In the genomic region with DNA sequence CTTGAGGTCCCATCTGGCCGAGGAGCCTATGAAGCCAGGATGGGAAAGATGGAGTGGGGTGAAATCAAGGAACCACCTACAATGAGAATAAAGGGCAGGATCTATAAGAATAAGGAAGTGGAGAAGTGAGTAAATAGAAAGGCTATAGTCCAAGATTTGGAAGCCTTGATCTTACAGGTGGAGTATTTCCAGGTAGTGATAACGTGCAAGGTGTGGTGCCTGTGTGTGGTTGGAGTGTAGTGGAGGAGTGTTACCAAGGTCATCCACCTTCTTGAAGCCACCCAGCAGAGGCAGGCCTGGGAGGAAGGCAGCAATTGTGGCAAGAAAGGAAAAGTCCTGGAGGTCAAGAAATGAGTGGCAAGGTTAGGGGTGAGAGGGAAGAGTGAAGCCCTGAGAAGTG, we compare ENCODE assay signal across 25 cellular contexts.
DNase-seq lines count a peak whose midpoint lies in the region; ATAC-seq, FAIRE-seq and TF ChIP-seq lines count a peak whose summit lies in the region.
"Had no signal": no experiment of that assay in that cellular context is flagged by ENCODE, and none has a peak within 500 bp of the region (broad histone marks: within the 10 kb centered on the region; RNA-seq: fewer than 3 reads in every experiment).

No MANE protein-coding gene starts in this region.

- peaks cover 8% of the 10 kb centered on the region for H3K9me3 Mint-ChIP-seq in activated naive CD4-positive, alpha-beta T cell treated with anti-CD3 and anti-CD28 coated beads, Interleukin-2, amount 50 U/mL, for 24 hours
- H3K9me3 Mint-ChIP-seq in activated naive CD4-positive, alpha-beta T cell treated with anti-CD3 and anti-CD28 coated beads, Interleukin-2, amount 10 ng/mL, durations not matched to agents 7 days and 5 days: no peaks in the 10 kb centered on the region
- H3K9me3 Mint-ChIP-seq: neural crest cell had no signal

- no peak overlapping the region for H3K27ac ChIP-seq in GM12878 (ENCODE audit: control insufficient read depth, insufficient read depth)
- H3K27ac ChIP-seq: heart right ventricle, lower lobe of right lung, psoas muscle had no signal

- H3K27ac Mint-ChIP-seq in activated naive CD4-positive, alpha-beta T cell treated with anti-CD3 and anti-CD28 coated beads, Interleukin-2, amount 50 U/mL, for 24 hours: peak overlapping the region; percentile 27
- no peak overlapping the region for H3K27ac Mint-ChIP-seq in activated naive CD4-positive, alpha-beta T cell treated with anti-CD3 and anti-CD28 coated beads, Interleukin-2, amount 10 ng/mL, durations not matched to agents 7 days and 5 days

- H3K4me1 ChIP-seq in GM12878 (ENCODE audit: control insufficient read depth, insufficient read depth, low read length) (no peaks in the 10 kb centered on the region), mucosa of stomach (ENCODE audit: control insufficient read depth, insufficient read depth, low read length) (peaks cover 76% of the 10 kb centered on the region)
- H3K4me1 ChIP-seq: lower lobe of right lung, psoas muscle had no signal

- SMC1A ChIA-PET in GM12878 (lab: Charles Lee; ENCODE audit: uncharacterized antibody, unreplicated experiment): no interaction called here

- WGBS in GM12878 (ENCODE audit: insufficient coverage, insufficient replicate concordance, low lambda C conversion rate, missing lambda C conversion rate): 79% methylated on average over 2 of the region's 2 CpGs

- ATAC-seq in GM12878: no peak
- no peak for ATAC-seq in SK-N-SH treated with all-trans-retinoic acid at 6 μM for 48 hours
- ATAC-seq in GM21786 (IDR thresholded peaks at IDR 0.05; ENCODE audit: unreplicated experiment): no peak
- ATAC-seq: heart right ventricle, lower lobe of right lung, psoas muscle had no signal

- TF ChIP-seq EP300 in GM12878 (IDR thresholded peaks at IDR 0.05; ENCODE audit: borderline replicate concordance in 1 of 2, control insufficient read depth in 1 of 2, low read depth in 2 of 2, low read length in 2 of 2): no peak

- no peak overlapping the region for H2AFZ ChIP-seq in GM12878 (ENCODE audit: control insufficient read depth, low read depth, low read length)

- H3K4me2 ChIP-seq in GM12878 (ENCODE audit: control insufficient read depth, insufficient read depth): no peak overlapping the region
- H3K4me2 ChIP-seq: smooth muscle cell had no signal

- no peaks in the 10 kb centered on the region for H3K9me3 ChIP-seq in GM12878 (replicated peaks; ENCODE audit: control insufficient read depth, insufficient read depth, low read length)
- H3K9me3 ChIP-seq in mucosa of stomach (ENCODE audit: control insufficient read depth, low read length): no peaks in the 10 kb centered on the region
- H3K9me3 ChIP-seq: heart right ventricle, lower lobe of right lung, MG63, psoas muscle had no signal

- no peak for FAIRE-seq in GM12878 (lab: Jason Lieb, UNC)
- FAIRE-seq: GM18507 had no signal

- H3K36me3 ChIP-seq in GM12878 (ENCODE audit: control insufficient read depth in 2 of 2, insufficient read depth in 2 of 2, low read length in 1 of 2) (no peaks in the 10 kb centered on the region), mucosa of stomach (ENCODE audit: control insufficient read depth, insufficient read depth, low read length) (no peaks in the 10 kb centered on the region)
- H3K36me3 ChIP-seq: heart right ventricle, lower lobe of right lung, MG63 had no signal

- no peak for TF ChIP-seq POLR2A in GM12878 (IDR thresholded peaks at IDR 0.05; ENCODE audit: low read depth, low read length)

- CTCF ChIA-PET in activated naive CD4-positive, alpha-beta T cell treated with anti-CD3 and anti-CD28 coated beads, Interleukin-2, amount 10 ng/mL, durations not matched to agents 7 days and 5 days (lab: Charles Lee): no interaction called here
- CTCF ChIA-PET in GM12878 (lab: Yijun Ruan, JAX): no interaction called here

- no peaks in the 10 kb centered on the region for H4K20me1 ChIP-seq in GM12878 (ENCODE audit: control insufficient read depth, insufficient read depth)

- RAD21 ChIA-PET in GM12878 (lab: Charles Lee; ENCODE audit: unreplicated experiment): no interaction called here

- no peak for TF ChIP-seq RAD21 in GM12878 (IDR thresholded peaks at IDR 0.05; ENCODE audit: insufficient read depth, low read depth, low read length)

- no peak overlapping the region for H3K4me3 Mint-ChIP-seq in activated naive CD4-positive, alpha-beta T cell treated with anti-CD3 and anti-CD28 coated beads, Interleukin-2, amount 50 U/mL, for 24 hours
- H3K4me3 Mint-ChIP-seq in activated naive CD4-positive, alpha-beta T cell treated with anti-CD3 and anti-CD28 coated beads, Interleukin-2, amount 10 ng/mL, durations not matched to agents 7 days and 5 days: no peak overlapping the region
- H3K4me3 Mint-ChIP-seq: neural crest cell had no signal

- no peaks in the 10 kb centered on the region for H3K27me3 ChIP-seq in GM12878 (replicated peaks in 1 of 2; ENCODE audit: control insufficient read depth in 2 of 2, insufficient read depth in 2 of 2, low read length in 1 of 2)
- H3K27me3 ChIP-seq in mucosa of stomach (ENCODE audit: control insufficient read depth, insufficient read depth, low read length): no peaks in the 10 kb centered on the region
- H3K27me3 ChIP-seq: heart right ventricle, MG63 had no signal

- no peak for DNase-seq in activated naive CD4-positive, alpha-beta T cell treated with anti-CD3 and anti-CD28 coated beads, Interleukin-2, amount 10 ng/mL, durations not matched to agents 7 days and 5 days
- DNase-seq in GM12878 (ENCODE audit: low read depth, low spot score): no peak
- no peak for DNase-seq in T1000 (lab: John Stamatoyannopoulos, UW)
- DNase-seq in amygdala (lab: John Stamatoyannopoulos, UW): no peak
- DNase-seq: ACHN; activated CD8-positive, alpha-beta memory T cell treated with anti-CD3 and anti-CD28 coated beads for 24 hours; activated effector memory CD4-positive, alpha-beta T cell treated with Interleukin-2 at 50 U/mL for 16 hours; anterior cingulate cortex; cerebellar nuclear complex; DMS79 treated with DMSO at 0.1 percent for 48 hours; heart right ventricle; lower lobe of right lung; MG63; NCI-H1694; NCI-H226; psoas muscle; stimulated activated CD4-positive, alpha-beta T cell treated with anti-CD3 and anti-CD28 coated beads, Interleukin-4, amount 100 ng/mL, for 4 hours; SW 1271 had no signal

- no peaks in the 10 kb centered on the region for H3K27me3 Mint-ChIP-seq in activated naive CD4-positive, alpha-beta T cell treated with anti-CD3 and anti-CD28 coated beads, Interleukin-2, amount 50 U/mL, for 24 hours
- H3K27me3 Mint-ChIP-seq in activated naive CD4-positive, alpha-beta T cell treated with anti-CD3 and anti-CD28 coated beads, Interleukin-2, amount 10 ng/mL, durations not matched to agents 7 days and 5 days: no peaks in the 10 kb centered on the region

- POLR2A ChIA-PET in GM12878 (lab: Charles Lee): no interaction called here

- intact Hi-C loops in GM12878 (cut with micrococcal nuclease; ENCODE audit: unreplicated experiment): no loop called here

- no peak overlapping the region for H3K9ac ChIP-seq in GM12878 (ENCODE audit: control insufficient read depth, insufficient read depth, low read length)
- peak overlapping the region; percentile 5 for H3K9ac ChIP-seq in mucosa of stomach (ENCODE audit: low read length)

- peaks cover 89% of the 10 kb centered on the region for H3K4me1 Mint-ChIP-seq in activated naive CD4-positive, alpha-beta T cell treated with anti-CD3 and anti-CD28 coated beads, Interleukin-2, amount 50 U/mL, for 24 hours
- peaks cover 64% of the 10 kb centered on the region for H3K4me1 Mint-ChIP-seq in activated naive CD4-positive, alpha-beta T cell treated with anti-CD3 and anti-CD28 coated beads, Interleukin-2, amount 10 ng/mL, durations not matched to agents 7 days and 5 days

- in situ Hi-C loops in GM12878 (cut with MboI): no loop called here

- no peaks in the 10 kb centered on the region for H3K79me2 ChIP-seq in GM12878 (ENCODE audit: control insufficient read depth, insufficient read depth, low read length)

- no peak for TF ChIP-seq CTCF in GM12878 (IDR thresholded peaks at IDR 0.05 in 2 of 3, conservative IDR thresholded peaks at IDR 0.05 in 1 of 3; ENCODE audit: control insufficient read depth in 2 of 3, extremely low read depth in 1 of 3, insufficient read depth in 1 of 3, low read depth in 3 of 3, low read length in 3 of 3)

- peaks cover 16% of the 10 kb centered on the region for H3K36me3 Mint-ChIP-seq in activated naive CD4-positive, alpha-beta T cell treated with anti-CD3 and anti-CD28 coated beads, Interleukin-2, amount 50 U/mL, for 24 hours
- H3K36me3 Mint-ChIP-seq in activated naive CD4-positive, alpha-beta T cell treated with anti-CD3 and anti-CD28 coated beads, Interleukin-2, amount 10 ng/mL, durations not matched to agents 7 days and 5 days: peaks cover 46% of the 10 kb centered on the region

- BruUV-seq in GM12878 (replicated peaks; lab: Mats Ljungman, UMichigan): TSS peak; percentile 31

- H3K4me3 ChIP-seq in GM12878 (no peak overlapping the region), mucosa of stomach (ENCODE audit: low read length) (peak overlapping the region; percentile 2)
- H3K4me3 ChIP-seq: heart right ventricle, lower lobe of right lung, MG63, psoas muscle, smooth muscle cell had no signal

TF ChIP-seq in GM12878, 131 proteins besides CTCF, POLR2A, EP300 and RAD21 (continues in another document):
- TF ChIP-seq CREB1 (IDR thresholded peaks at IDR 0.05; ENCODE audit: low read depth): no peak

TF ChIP-seq in SK-N-SH treated with all-trans-retinoic acid at 6 μM for 48 hours, 23 proteins besides CTCF, POLR2A, EP300 and RAD21 (continues in another document):
- TF ChIP-seq TCF4 (CRISPR knock-in tag; IDR thresholded peaks at IDR 0.05; ENCODE audit: borderline replicate concordance) (no peak), ZNF70 (CRISPR knock-in tag; IDR thresholded peaks at IDR 0.05) (no peak), RARB (CRISPR knock-in tag; IDR thresholded peaks at IDR 0.05) (no peak), ZNF8 (CRISPR knock-in tag; IDR thresholded peaks at IDR 0.05) (no peak), ZNF565 (CRISPR knock-in tag; conservative IDR thresholded peaks at IDR 0.05; ENCODE audit: low read depth) (no peak), ISL1 (CRISPR knock-in tag; IDR thresholded peaks at IDR 0.05) (no peak), GLIS3 (CRISPR knock-in tag; IDR thresholded peaks at IDR 0.05) (no peak), PPARA (CRISPR knock-in tag; IDR thresholded peaks at IDR 0.05; ENCODE audit: borderline replicate concordance) (no peak)
- TF ChIP-seq, protein P1, sequence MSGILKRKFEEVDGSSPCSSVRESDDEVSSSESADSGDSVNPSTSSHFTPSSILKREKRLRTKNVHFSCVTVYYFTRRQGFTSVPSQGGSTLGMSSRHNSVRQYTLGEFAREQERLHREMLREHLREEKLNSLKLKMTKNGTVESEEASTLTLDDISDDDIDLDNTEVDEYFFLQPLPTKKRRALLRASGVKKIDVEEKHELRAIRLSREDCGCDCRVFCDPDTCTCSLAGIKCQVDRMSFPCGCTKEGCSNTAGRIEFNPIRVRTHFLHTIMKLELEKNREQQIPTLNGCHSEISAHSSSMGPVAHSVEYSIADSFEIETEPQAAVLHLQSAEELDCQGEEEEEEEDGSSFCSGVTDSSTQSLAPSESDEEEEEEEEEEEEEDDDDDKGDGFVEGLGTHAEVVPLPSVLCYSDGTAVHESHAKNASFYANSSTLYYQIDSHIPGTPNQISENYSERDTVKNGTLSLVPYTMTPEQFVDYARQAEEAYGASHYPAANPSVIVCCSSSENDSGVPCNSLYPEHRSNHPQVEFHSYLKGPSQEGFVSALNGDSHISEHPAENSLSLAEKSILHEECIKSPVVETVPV (CRISPR knock-in tag; IDR thresholded peaks at IDR 0.05): no peak
